In genomic region chr3:177610677-177611654, GRCh38 we compare ENCODE assay signal across 10 cellular contexts.
DNase-seq lines count a peak whose midpoint lies in the region; ATAC-seq, FAIRE-seq and TF ChIP-seq lines count a peak whose summit lies in the region.
"Had no signal": no experiment of that assay in that cellular context is flagged by ENCODE, and none has a peak within 500 bp of the region (broad histone marks: within the 10 kb centered on the region; RNA-seq: fewer than 3 reads in every experiment).

No MANE protein-coding gene starts in this region.

- POLR2A ChIA-PET in A673 (lab: Charles Lee; ENCODE audit: low non-redundant PET): no interaction called here

- H3K27me3 ChIP-seq in right cardiac atrium (ENCODE audit: control insufficient read depth, insufficient read depth): no peaks in the 10 kb centered on the region
- no peaks in the 10 kb centered on the region for H3K27me3 ChIP-seq in A673 (replicated peaks; ENCODE audit: insufficient read depth, low read depth, low read length, poor library complexity)

- 73% methylated on average over 6 of the region's 6 CpGs for WGBS in right cardiac atrium

- H3K36me3 Mint-ChIP-seq in glutamatergic neuron (ENCODE audit: unreplicated experiment): no peaks in the 10 kb centered on the region
- H3K36me3 Mint-ChIP-seq in HFFc6 (ENCODE audit: low read depth): no peaks in the 10 kb centered on the region

- no peak for ATAC-seq in right cardiac atrium

- intact Hi-C loops in right cardiac atrium (cut with DNase I): no loop called here
- intact Hi-C loops in cardiac septum (cut with DNase I): loop anchor here (10.0 kb wide), 2 partner anchors 474 to 546 kb away; no protein-coding TSS in a partner anchor
- intact Hi-C loops in A673 (cut with micrococcal nuclease; ENCODE audit: unreplicated experiment): no loop called here

- no peak for TF ChIP-seq POLR2A in H54 (IDR thresholded peaks at IDR 0.05; ENCODE audit: low read depth, low read length)

- BruUV-seq in A673 (replicated peaks; lab: Mats Ljungman, UMichigan): no TSS peak

- H3K4me3 Mint-ChIP-seq in glutamatergic neuron (ENCODE audit: unreplicated experiment) (peak overlapping the region; percentile 15), HFFc6 (no peak overlapping the region)

- FAIRE-seq in urothelium cell line (lab: Jason Lieb, UNC) (no peak), H54 (lab: Jason Lieb, UNC) (no peak)

- H3K27me3 Mint-ChIP-seq in glutamatergic neuron (ENCODE audit: unreplicated experiment): no peaks in the 10 kb centered on the region
- no peaks in the 10 kb centered on the region; the same call in 1 of the 2 replicates for H3K27me3 Mint-ChIP-seq in HFFc6 (ENCODE audit: insufficient read depth)

- H3K4me3 ChIP-seq in right cardiac atrium (ENCODE audit: low read length): no peak overlapping the region
- no peak overlapping the region for H3K4me3 ChIP-seq in A673 (ENCODE audit: low read depth, low read length, poor library complexity, severe bottlenecking)

- H3K27ac Mint-ChIP-seq in glutamatergic neuron (ENCODE audit: unreplicated experiment) (no peak overlapping the region), HFFc6 (no peak overlapping the region)

- H3K9me3 ChIP-seq in right cardiac atrium (ENCODE audit: control insufficient read depth, low read length) (no peaks in the 10 kb centered on the region), A673 (ENCODE audit: low read depth, low read length, poor library complexity, severe bottlenecking) (no peaks in the 10 kb centered on the region)

- peaks cover 2% of the 10 kb centered on the region for H3K9me3 Mint-ChIP-seq in glutamatergic neuron (ENCODE audit: unreplicated experiment)
- H3K9me3 Mint-ChIP-seq in HFFc6: no peaks in the 10 kb centered on the region

- DNase-seq in right cardiac atrium: peak in 2 of 3 donors; percentile 39 to 54
- DNase-seq in cardiac septum (ENCODE audit: low spot score): no peak
- DNase-seq in NCI-H69 (lab: John Stamatoyannopoulos, UW): peak; percentile 100
- no peak for DNase-seq in glutamatergic neuron
- DNase-seq in urothelium cell line (ENCODE audit: low spot score): peak; percentile 51
- no peak for DNase-seq in H54 (ENCODE audit: insufficient read length, low spot score)
- no peak for DNase-seq in A673 (ENCODE audit: low spot score)
- no peak for DNase-seq in HFFc6
- DNase-seq: activated T-cell treated with anti-CD3 and anti-CD28 coated beads, Interleukin-2, amount 50 U/mL, for 1 hour; effector memory CD4-positive, alpha-beta T cell had no signal

- no peak overlapping the region for H3K27ac ChIP-seq in right cardiac atrium (ENCODE audit: low read length)
- H3K27ac ChIP-seq in A673 (ENCODE audit: low read depth, low read length, poor library complexity, severe bottlenecking): no peak overlapping the region

- no peaks in the 10 kb centered on the region for H3K36me3 ChIP-seq in A673 (ENCODE audit: insufficient read depth, low read length, poor library complexity, severe bottlenecking)

- H3K4me1 Mint-ChIP-seq in glutamatergic neuron (ENCODE audit: low read depth, unreplicated experiment) (peaks cover 14% of the 10 kb centered on the region), HFFc6 (ENCODE audit: low read depth) (peaks cover 11% of the 10 kb centered on the region)

- CTCF ChIA-PET in A673 (lab: Charles Lee): no interaction called here

- no peak for TF ChIP-seq CTCF in glutamatergic neuron (IDR thresholded peaks at IDR 0.05; ENCODE audit: partially characterized antibody, unreplicated experiment)
- no peak for TF ChIP-seq CTCF in A673 (conservative IDR thresholded peaks at IDR 0.05; ENCODE audit: low read depth, low read length)
- no peak for TF ChIP-seq CTCF in HFFc6 (IDR thresholded peaks at IDR 0.05)

- H3K4me1 ChIP-seq in right cardiac atrium (ENCODE audit: control insufficient read depth, insufficient read depth, low read length) (peaks cover 2% of the 10 kb centered on the region), A673 (ENCODE audit: insufficient read depth, low read length, poor library complexity, severe bottlenecking) (peaks cover 15% of the 10 kb centered on the region)

Comparison
In these comparisons a context has a peak if more than half of its experiments do, and no peak if none do; other contexts are left out.
1. DNase-seq: peak in right cardiac atrium (2 of 3), NCI-H69 (single experiment) and urothelium cell line (single experiment); none in cardiac septum (single experiment), glutamatergic neuron (single experiment), H54 (single experiment), A673 (single experiment) and HFFc6 (single experiment).